ENCODE assay signal across 16 cellular contexts in the genomic region with DNA sequence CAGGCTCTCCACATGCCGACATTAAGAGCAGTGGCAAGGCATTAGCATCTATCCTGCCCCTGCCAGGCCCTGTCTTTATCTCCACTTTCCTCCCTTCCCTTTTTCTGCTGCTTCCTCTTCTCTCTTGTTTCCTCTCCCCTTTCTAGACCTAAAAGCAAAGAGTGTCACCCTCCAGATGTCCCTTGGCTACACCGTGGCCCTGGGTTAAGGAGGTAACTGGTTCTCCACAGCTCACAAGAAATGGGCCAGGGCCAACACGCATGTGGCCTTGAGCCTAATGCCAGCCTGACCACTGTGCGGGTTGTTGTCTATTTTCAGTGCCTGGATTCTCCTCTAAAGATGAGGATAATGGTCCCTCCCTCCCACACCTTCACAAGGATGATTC.
"Had no signal": no experiment of that assay in that cellular context is flagged by ENCODE, and none has a peak within 500 bp of the region (broad histone marks: within the 10 kb centered on the region; RNA-seq: fewer than 3 reads in every experiment).

No MANE protein-coding gene starts in this region.

- ATAC-seq: activated CD4-positive, alpha-beta T cell treated with anti-CD3 and anti-CD28 coated beads for 36 hours; naive thymus-derived CD8-positive, alpha-beta T cell; stimulated activated naive B cell treated with anti-CD40 and anti-IgM and Interleukin-4, amounts not matched to agents 10 μg/mL and 1 μg/mL and 100 μg/mL, for 72 hours had no signal

- H2AFZ ChIP-seq: parathyroid adenoma had no signal

- H3K79me2 ChIP-seq: parathyroid adenoma had no signal

- H3K9ac ChIP-seq: parathyroid adenoma had no signal

- H3K9me3 Mint-ChIP-seq: activated CD4-positive, alpha-beta memory T cell treated with anti-CD3 and anti-CD28 coated beads, Interleukin-2, amount 10 ng/mL, durations not matched to agents 7 days and 5 days; activated naive CD8-positive, alpha-beta T cell treated with anti-CD3 and anti-CD28 coated beads for 36 hours; central memory CD8-positive, alpha-beta T cell had no signal

- H3K27ac ChIP-seq: coronary artery, esophagus squamous epithelium, neutrophil, parathyroid adenoma had no signal

- H3K4me3 ChIP-seq: coronary artery, esophagus squamous epithelium had no signal

- H3K9me3 ChIP-seq: esophagus squamous epithelium, neutrophil had no signal

- H3K36me3 ChIP-seq: esophagus squamous epithelium, neutrophil had no signal

- H3K4me1 Mint-ChIP-seq: activated CD4-positive, alpha-beta memory T cell treated with anti-CD3 and anti-CD28 coated beads, Interleukin-2, amount 10 ng/mL, durations not matched to agents 7 days and 5 days; activated CD4-positive, alpha-beta T cell treated with anti-CD3 and anti-CD28 coated beads for 36 hours; central memory CD8-positive, alpha-beta T cell; naive thymus-derived CD8-positive, alpha-beta T cell; stimulated activated naive B cell treated with anti-CD40 and anti-IgM and Interleukin-4, amounts not matched to agents 10 μg/mL and 1 μg/mL and 100 μg/mL, for 72 hours had no signal

- H3K4me3 Mint-ChIP-seq: activated CD4-positive, alpha-beta memory T cell treated with anti-CD3 and anti-CD28 coated beads, Interleukin-2, amount 10 ng/mL, durations not matched to agents 7 days and 5 days; activated CD4-positive, alpha-beta T cell treated with anti-CD3 and anti-CD28 coated beads for 36 hours; activated naive CD8-positive, alpha-beta T cell treated with anti-CD3 and anti-CD28 coated beads for 36 hours; brain; central memory CD8-positive, alpha-beta T cell; naive thymus-derived CD8-positive, alpha-beta T cell; stimulated activated naive B cell treated with anti-CD40 and anti-IgM and Interleukin-4, amounts not matched to agents 10 μg/mL and 1 μg/mL and 100 μg/mL, for 72 hours had no signal

- H3K27ac Mint-ChIP-seq: activated CD4-positive, alpha-beta memory T cell treated with anti-CD3 and anti-CD28 coated beads, Interleukin-2, amount 10 ng/mL, durations not matched to agents 7 days and 5 days; activated CD4-positive, alpha-beta T cell treated with anti-CD3 and anti-CD28 coated beads for 36 hours; activated naive CD8-positive, alpha-beta T cell treated with anti-CD3 and anti-CD28 coated beads for 36 hours; brain; stimulated activated naive B cell treated with anti-CD40 and anti-IgM and Interleukin-4, amounts not matched to agents 10 μg/mL and 1 μg/mL and 100 μg/mL, for 72 hours had no signal

- H3K27me3 ChIP-seq: neutrophil had no signal

- H3K4me1 ChIP-seq: parathyroid adenoma had no signal

- H3K36me3 Mint-ChIP-seq: activated naive CD8-positive, alpha-beta T cell treated with anti-CD3 and anti-CD28 coated beads for 36 hours; brain; naive thymus-derived CD8-positive, alpha-beta T cell; stimulated activated naive B cell treated with anti-CD40 and anti-IgM and Interleukin-4, amounts not matched to agents 10 μg/mL and 1 μg/mL and 100 μg/mL, for 72 hours had no signal

- FAIRE-seq: keratinocyte had no signal

- DNase-seq: activated CD4-positive, alpha-beta memory T cell treated with anti-CD3 and anti-CD28 coated beads, Interleukin-2, amount 10 ng/mL, durations not matched to agents 7 days and 5 days; activated CD4-positive, alpha-beta T cell treated with anti-CD3 and anti-CD28 coated beads for 36 hours; activated CD8-positive, alpha-beta memory T cell treated with anti-CD3 and anti-CD28 coated beads, Interleukin-2, amount 50 U/mL, for 4 hours; activated naive CD8-positive, alpha-beta T cell treated with anti-CD3 and anti-CD28 coated beads for 36 hours; esophagus squamous epithelium; hippocampal formation; naive thymus-derived CD8-positive, alpha-beta T cell; stimulated activated CD4-positive, alpha-beta T cell treated with anti-CD3 and anti-CD28 coated beads, Interleukin-2, amount 100 ng/mL, for 48 hours; stimulated activated naive B cell treated with anti-CD40 and anti-IgM and Interleukin-4, amounts not matched to agents 10 μg/mL and 1 μg/mL and 100 μg/mL, for 72 hours; T-helper 9 cell had no signal
